In the genomic region with DNA sequence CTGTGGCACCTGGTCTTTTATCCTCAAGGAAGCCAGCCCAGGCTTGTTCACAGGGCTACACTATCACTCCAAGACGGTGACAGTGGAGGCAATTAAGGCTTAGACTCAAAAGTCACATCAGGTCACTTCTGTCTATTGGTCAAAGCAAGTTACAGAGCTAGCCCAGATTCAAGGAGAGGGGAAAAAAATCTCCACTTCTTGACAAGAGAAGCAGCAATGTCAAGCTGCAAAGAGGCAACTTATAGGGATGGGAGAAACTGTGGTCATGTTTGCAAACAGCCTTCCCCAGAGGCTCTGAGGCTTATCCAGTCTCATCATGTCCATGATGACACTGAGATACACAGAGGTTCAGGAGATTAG, we compare ENCODE assay signal across 1 cellular context.
TF ChIP-seq lines count a peak whose summit lies in the region.

No MANE protein-coding gene starts in this region.

TF ChIP-seq in H1, 55 proteins besides CTCF, POLR2A, EP300 and RAD21:
- TF ChIP-seq SIRT6 (IDR thresholded peaks at IDR 0.05; ENCODE audit: low read length) (no peak), RBBP5 (IDR thresholded peaks at IDR 0.05; ENCODE audit: borderline replicate concordance, low read depth, low read length) (no peak), JUN (IDR thresholded peaks at IDR 0.05; ENCODE audit: low read depth, low read length) (no peak), ZNF274 (IDR thresholded peaks at IDR 0.05; ENCODE audit: borderline replicate concordance, extremely low read depth, low read length) (no peak), EGR1 (IDR thresholded peaks at IDR 0.05; ENCODE audit: borderline replicate concordance, low read depth, low read length) (no peak), CREB1 (IDR thresholded peaks at IDR 0.05) (no peak), RNF2 (IDR thresholded peaks at IDR 0.05; ENCODE audit: borderline replicate concordance, low read depth, low read length, missing control alignments, poor library complexity, severe bottlenecking) (no peak), PHF8 (conservative IDR thresholded peaks at IDR 0.05; ENCODE audit: low read depth, low read length) (no peak), FOSL1 (IDR thresholded peaks at IDR 0.05; ENCODE audit: insufficient read depth, low read depth, low read length) (no peak), NANOG (IDR thresholded peaks at IDR 0.05; ENCODE audit: insufficient read depth, low read depth, low read length, poor library complexity, severe bottlenecking) (no peak), CHD1 (IDR thresholded peaks at IDR 0.05; ENCODE audit: low read depth, low read length) (no peak), SP4 (IDR thresholded peaks at IDR 0.05; ENCODE audit: low read length) (no peak), TAF7 (optimal IDR thresholded peaks at IDR 0.05; ENCODE audit: borderline replicate concordance, low read depth, low read length) (no peak), TEAD4 (IDR thresholded peaks at IDR 0.05; ENCODE audit: low read depth, low read length) (no peak), CTBP2 (IDR thresholded peaks at IDR 0.05; ENCODE audit: borderline replicate concordance, insufficient read depth, insufficient read length, low read length) (no peak)
- TF ChIP-seq, protein P1, sequence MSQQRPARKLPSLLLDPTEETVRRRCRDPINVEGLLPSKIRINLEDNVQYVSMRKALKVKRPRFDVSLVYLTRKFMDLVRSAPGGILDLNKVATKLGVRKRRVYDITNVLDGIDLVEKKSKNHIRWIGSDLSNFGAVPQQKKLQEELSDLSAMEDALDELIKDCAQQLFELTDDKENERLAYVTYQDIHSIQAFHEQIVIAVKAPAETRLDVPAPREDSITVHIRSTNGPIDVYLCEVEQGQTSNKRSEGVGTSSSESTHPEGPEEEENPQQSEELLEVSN (IDR thresholded peaks at IDR 0.05) = no peak
- TF ChIP-seq, protein P2, sequence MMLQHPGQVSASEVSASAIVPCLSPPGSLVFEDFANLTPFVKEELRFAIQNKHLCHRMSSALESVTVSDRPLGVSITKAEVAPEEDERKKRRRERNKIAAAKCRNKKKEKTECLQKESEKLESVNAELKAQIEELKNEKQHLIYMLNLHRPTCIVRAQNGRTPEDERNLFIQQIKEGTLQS (IDR thresholded peaks at IDR 0.05; ENCODE audit: insufficient read depth, low read depth, low read length) = no peak
